In the genomic region with DNA sequence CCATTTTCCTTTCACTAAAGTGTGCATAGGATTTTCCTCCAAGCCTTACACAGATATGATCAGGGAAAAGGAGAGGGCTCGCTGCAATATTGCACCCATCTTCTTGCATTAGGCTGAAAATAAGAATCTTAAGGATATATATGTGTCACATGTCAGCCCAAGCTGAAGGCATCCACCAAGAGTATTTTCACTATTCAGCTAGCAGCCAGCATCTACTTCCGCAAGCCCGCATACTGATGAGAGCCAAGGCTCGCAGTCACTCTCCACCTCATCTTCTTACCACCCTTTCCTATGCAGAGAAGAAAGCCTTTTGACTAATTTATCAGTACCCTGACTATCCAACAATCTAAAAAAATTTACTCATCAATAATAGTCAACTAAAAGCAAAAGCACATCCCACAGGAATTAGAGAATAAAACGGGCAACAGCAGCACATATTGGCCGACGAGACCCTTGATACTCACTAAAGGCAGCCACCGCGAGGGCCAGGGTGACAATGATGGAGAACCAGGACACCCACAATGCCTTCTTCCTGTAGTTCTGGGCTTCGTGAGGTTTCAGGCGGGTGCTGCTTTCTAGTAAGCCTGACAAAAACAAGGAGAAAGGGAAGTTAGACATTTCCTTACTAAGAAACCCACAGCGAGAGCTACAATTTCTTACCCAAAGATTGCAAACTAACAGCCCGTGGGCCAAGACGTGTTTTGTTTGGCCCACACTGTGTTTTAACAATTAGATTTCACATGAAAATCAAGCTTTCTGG, we compare ENCODE assay signal across 1 cellular context.
TF ChIP-seq lines count a peak whose summit lies in the region.

No MANE protein-coding gene starts in this region.

TF ChIP-seq in K562, 482 proteins besides CTCF, POLR2A, EP300 and RAD21:
- no peak for TF ChIP-seq SRSF7 (optimal IDR thresholded peaks at IDR 0.05; ENCODE audit: low read depth, low read length)
- TF ChIP-seq CEBPG (CRISPR knock-in tag; IDR thresholded peaks at IDR 0.05), result no peak
- TF ChIP-seq CEBPG (tag; conservative IDR thresholded peaks at IDR 0.05 in 1 of 2, IDR thresholded peaks at IDR 0.05 in 1 of 2), result 0 out of 4 replicates have a peak, but pooled peaks of 1 of the 2 experiments have one; percentile 0
